Comparison of ENCODE assay signal across 9 cellular contexts in genomic region chr3:19885468-19885867, GRCh38. TPM values are rescaled to one million over a fixed set of nuclear protein-coding genes. Genes with fewer than 3 reads are reported as not detected.
DNase-seq lines count a peak whose midpoint lies in the region; ATAC-seq and TF ChIP-seq lines count a peak whose summit lies in the region.
"Had no signal": no experiment of that assay in that cellular context is flagged by ENCODE, and none has a peak within 500 bp of the region (broad histone marks: within the 10 kb centered on the region; RNA-seq: fewer than 3 reads in every experiment).

No MANE protein-coding gene starts in this region.

- DNase-seq in NCI-H748 (lab: John Stamatoyannopoulos, UW; ENCODE audit: unreplicated experiment), result peak; percentile 33
- DNase-seq in cardiac fibroblast (ENCODE audit: low read depth in 2 of 2), result peak; percentile 61 to 67
- peak; percentile 53 for DNase-seq in mesenchymal stem cell
- no peak for DNase-seq in OCI-M2 (lab: John Stamatoyannopoulos, UW; ENCODE audit: unreplicated experiment)
- no peak for DNase-seq in activated T-cell treated with anti-CD3 and anti-CD28 coated beads, Interleukin-2, amount 50 U/mL, for 24 hours
- DNase-seq in NCI-H128 (lab: John Stamatoyannopoulos, UW; ENCODE audit: unreplicated experiment), result no peak
- DNase-seq: activated B cell treated with CpG ODN at 0.5 μM for 24 hours had no signal

- H3K4me3 Mint-ChIP-seq in activated T-cell treated with anti-CD3 and anti-CD28 coated beads, Interleukin-2, amount 50 U/mL, for 24 hours, result no peak overlapping the region
- H3K4me3 Mint-ChIP-seq: activated B cell treated with CpG ODN at 0.5 μM for 24 hours had no signal

- H4K20me1 ChIP-seq in DOHH2 (ENCODE audit: control insufficient read depth, insufficient read depth, low read depth, low read length), result no peaks in the 10 kb centered on the region

- H2AK5ac ChIP-seq in mesenchymal stem cell (ENCODE audit: low read length, severe bottlenecking), result no peak overlapping the region

- no peak overlapping the region for H4K91ac ChIP-seq in mesenchymal stem cell (ENCODE audit: low read length)

- no peaks in the 10 kb centered on the region for H3K79me2 ChIP-seq in DOHH2 (ENCODE audit: control insufficient read depth, low read length)

- 43% methylated on average over 3 of the region's 5 CpGs for WGBS in mesenchymal stem cell

- no peak overlapping the region for H4K8ac ChIP-seq in mesenchymal stem cell (ENCODE audit: low read length)

- H3K79me1 ChIP-seq in mesenchymal stem cell (replicated peaks; ENCODE audit: low read length, poor library complexity, severe bottlenecking), result no peaks in the 10 kb centered on the region

- peak; percentile 73 for TF ChIP-seq CTCF in DOHH2 (IDR thresholded peaks at IDR 0.05; ENCODE audit: low read depth, low read length, poor library complexity, severe bottlenecking)
- peak; percentile 53 for TF ChIP-seq CTCF in cardiac fibroblast (IDR thresholded peaks at IDR 0.05; ENCODE audit: low read depth, low read length)

- no peaks in the 10 kb centered on the region for H3K9me3 ChIP-seq in DOHH2 (ENCODE audit: control insufficient read depth, insufficient read depth, low read length)
- no peaks in the 10 kb centered on the region for H3K9me3 ChIP-seq in mesenchymal stem cell (ENCODE audit: control insufficient read depth, low read length)

- H3K18ac ChIP-seq in mesenchymal stem cell (ENCODE audit: low read depth in 1 of 2, low read length in 2 of 2), result no peak overlapping the region

- H3K27me3 ChIP-seq in DOHH2 (ENCODE audit: control insufficient read depth, low read length) (no peaks in the 10 kb centered on the region), mesenchymal stem cell (ENCODE audit: control insufficient read depth in 1 of 2, insufficient read depth in 1 of 2, low read length in 2 of 2) (no peaks in the 10 kb centered on the region)

- no peak overlapping the region for H2AFZ ChIP-seq in mesenchymal stem cell (ENCODE audit: low read depth, low read length)

- H3K27me3 Mint-ChIP-seq in activated T-cell treated with anti-CD3 and anti-CD28 coated beads, Interleukin-2, amount 50 U/mL, for 24 hours, result no peaks in the 10 kb centered on the region
- H3K27me3 Mint-ChIP-seq: activated B cell treated with CpG ODN at 0.5 μM for 24 hours had no signal

- H3K23ac ChIP-seq in mesenchymal stem cell (ENCODE audit: low read length in 2 of 2), result no peak overlapping the region

- H3K4me3 ChIP-seq in DOHH2 (ENCODE audit: low read length), result no peak overlapping the region
- no peak overlapping the region for H3K4me3 ChIP-seq in cardiac fibroblast (replicated peaks in 1 of 2; ENCODE audit: low read depth in 2 of 2, low read length in 2 of 2)
- H3K4me3 ChIP-seq in mesenchymal stem cell (ENCODE audit: insufficient read depth in 1 of 2, low read depth in 1 of 2, low read length in 2 of 2), result no peak overlapping the region

- H2BK5ac ChIP-seq in mesenchymal stem cell (ENCODE audit: low read depth, low read length, poor library complexity, severe bottlenecking), result no peak overlapping the region

- H3K4me1 ChIP-seq in DOHH2 (ENCODE audit: control insufficient read depth, low read length) (no peaks in the 10 kb centered on the region), mesenchymal stem cell (ENCODE audit: control insufficient read depth, insufficient read depth, low read depth, low read length) (peaks cover 8% of the 10 kb centered on the region)

- no peak overlapping the region for H2BK120ac ChIP-seq in mesenchymal stem cell (ENCODE audit: low read depth, low read length)

- H3K27ac Mint-ChIP-seq in activated T-cell treated with anti-CD3 and anti-CD28 coated beads, Interleukin-2, amount 50 U/mL, for 24 hours, result no peak overlapping the region
- H3K27ac Mint-ChIP-seq: activated B cell treated with CpG ODN at 0.5 μM for 24 hours had no signal

- peak; percentile 64 for ATAC-seq in GM19395 (IDR thresholded peaks at IDR 0.05; ENCODE audit: unreplicated experiment)

- H3K14ac ChIP-seq in mesenchymal stem cell (ENCODE audit: low read length in 2 of 2), result no peak overlapping the region

- H3K4ac ChIP-seq in mesenchymal stem cell (ENCODE audit: low read depth in 1 of 2, low read length in 2 of 2), result no peak overlapping the region

- H3K36me3 ChIP-seq in DOHH2 (ENCODE audit: control insufficient read depth, low read length) (no peaks in the 10 kb centered on the region), mesenchymal stem cell (ENCODE audit: control insufficient read depth in 1 of 2, insufficient read depth in 2 of 2, low read depth in 1 of 2, low read length in 2 of 2) (no peaks in the 10 kb centered on the region)

- no peaks in the 10 kb centered on the region for H3K9me2 ChIP-seq in DOHH2 (replicated peaks; ENCODE audit: control insufficient read depth, low read length)

- no peaks in the 10 kb centered on the region for H3K36me3 Mint-ChIP-seq in activated T-cell treated with anti-CD3 and anti-CD28 coated beads, Interleukin-2, amount 50 U/mL, for 24 hours (ENCODE audit: low read depth)

- no peak overlapping the region for H2BK15ac ChIP-seq in mesenchymal stem cell (ENCODE audit: low read depth, poor library complexity, severe bottlenecking)

- no peaks in the 10 kb centered on the region for H3K4me1 Mint-ChIP-seq in activated T-cell treated with anti-CD3 and anti-CD28 coated beads, Interleukin-2, amount 50 U/mL, for 24 hours (ENCODE audit: low read depth)
- H3K4me1 Mint-ChIP-seq: activated B cell treated with CpG ODN at 0.5 μM for 24 hours had no signal

- H3K4me2 ChIP-seq in DOHH2 (ENCODE audit: low read length) (no peak overlapping the region), mesenchymal stem cell (ENCODE audit: low read length, poor library complexity, severe bottlenecking) (peak overlapping the region; percentile 42)

- H2BK12ac ChIP-seq in mesenchymal stem cell (ENCODE audit: low read length in 2 of 2), result peak overlapping the region in 1 of 2 experiments; percentile 38

- H3K9me3 Mint-ChIP-seq in activated T-cell treated with anti-CD3 and anti-CD28 coated beads, Interleukin-2, amount 50 U/mL, for 24 hours, result no peaks in the 10 kb centered on the region
- H3K9me3 Mint-ChIP-seq: activated B cell treated with CpG ODN at 0.5 μM for 24 hours had no signal

- no peak overlapping the region for H3K9ac ChIP-seq in mesenchymal stem cell (ENCODE audit: low read length)

- H3F3A ChIP-seq in DOHH2 (ENCODE audit: control insufficient read depth, insufficient read depth), result no peaks in the 10 kb centered on the region

- H3K27ac ChIP-seq in DOHH2 (ENCODE audit: low read depth, low read length), result no peak overlapping the region
- H3K27ac ChIP-seq in mesenchymal stem cell (ENCODE audit: low read length, poor library complexity, severe bottlenecking), result peak overlapping the region; percentile 60

RNA-seq across cellular contexts. Expression of gene EFHB, which starts 48.5 kb away (rescaled TPM):
- polyA plus RNA-seq in mesenchymal stem cell (2013, experiment 1 of 2), result 0.54 TPM
- 0.82 TPM for polyA plus RNA-seq in mesenchymal stem cell (2013, experiment 2 of 2)

Comparison
In these comparisons a context has a peak if more than half of its experiments do, and no peak if none do; other contexts are left out.
1. DNase-seq: peak in NCI-H748 (single experiment), cardiac fibroblast (2 of 2) and mesenchymal stem cell (single experiment); none in OCI-M2 (single experiment), activated T-cell treated with anti-CD3 and anti-CD28 coated beads, Interleukin-2, amount 50 U/mL, for 24 hours (single experiment) and NCI-H128 (single experiment).